31 cellular contexts compared by ENCODE assay signal in genomic region chr21:22231013-22231412, GRCh38.
"Had no signal": no experiment of that assay in that cellular context is flagged by ENCODE, and none has a peak within 500 bp of the region (broad histone marks: within the 10 kb centered on the region; RNA-seq: fewer than 3 reads in every experiment).

No MANE protein-coding gene starts in this region.

- ATAC-seq: activated CD8-positive, alpha-beta T cell treated with anti-CD3 and anti-CD28 coated beads for 36 hours; activated naive CD4-positive, alpha-beta T cell treated with anti-CD3 and anti-CD28 coated beads, Interleukin-2, amount 50 U/mL, for 72 hours; activated T-cell treated with anti-CD3 and anti-CD28 coated beads, Interleukin-2, amount 50 U/mL, for 4 hours; activated T-cell treated with anti-CD3 and anti-CD28 coated beads, Interleukin-2, amount 50 U/mL, for 72 hours; activated T-helper 17 cell treated with anti-CD3 and anti-CD28 coated beads, Interleukin-2, amount 50 U/mL, for 72 hours; body of pancreas had no signal

- DNase-seq: activated B cell treated with CpG ODN at 0.5 μM for 24 hours; activated CD4-positive, alpha-beta memory T cell treated with anti-CD3 and anti-CD28 coated beads for 36 hours; activated CD4-positive, alpha-beta T cell treated with anti-CD3 and anti-CD28 coated beads for 4 hours; activated CD4-positive, alpha-beta T cell treated with anti-CD3 and anti-CD28 coated beads, Interleukin-2, amount 10 ng/mL, durations not matched to agents 24 days and 14 days; activated CD4-positive, alpha-beta T cell treated with anti-CD3 and anti-CD28 coated beads, Interleukin-2, amount 50 U/mL, for 1 hour; activated CD4-positive, alpha-beta T cell treated with anti-CD3 and anti-CD28 coated beads, Interleukin-2, amount 50 U/mL, for 4 hours; activated CD4-positive, CD25-positive, alpha-beta regulatory T cell treated with anti-CD3 and anti-CD28 coated beads, Interleukin-2, amount 50 U/mL, for 72 hours; activated CD8-positive, alpha-beta memory T cell treated with anti-CD3 and anti-CD28 coated beads, Interleukin-2, amount 50 U/mL, for 4 hours; activated CD8-positive, alpha-beta T cell treated with anti-CD3 and anti-CD28 coated beads for 36 hours; activated effector memory CD4-positive, alpha-beta T cell treated with anti-CD3 and anti-CD28 coated beads, Interleukin-2, amount 50 U/mL, for 16 hours; activated gamma-delta T cell treated with Interleukin-2 at 50 U/mL for 16 hours; activated naive CD4-positive, alpha-beta T cell; activated naive CD4-positive, alpha-beta T cell treated with anti-CD3 and anti-CD28 coated beads for 36 hours; activated naive CD4-positive, alpha-beta T cell treated with anti-CD3 and anti-CD28 coated beads, Interleukin-2, amount 50 U/mL, for 16 hours; activated naive CD8-positive, alpha-beta T cell treated with anti-CD3 and anti-CD28 coated beads for 36 hours; activated T-cell treated with anti-CD3 and anti-CD28 coated beads for 4 hours; activated T-cell treated with anti-CD3 and anti-CD28 coated beads, Interleukin-2, amount 50 U/mL, for 1 hour; activated T-cell treated with anti-CD3 and anti-CD28 coated beads, Interleukin-2, amount 50 U/mL, for 4 hours; activated T-cell treated with anti-CD3 and anti-CD28 coated beads, Interleukin-2, amount 50 U/mL, for 72 hours; adrenal gland; amniotic stem cell; aorta; body of pancreas; brain microvascular endothelial cell; central memory CD4-positive, alpha-beta T cell; T-helper 2 cell; T-helper 9 cell had no signal

- H3K4me1 ChIP-seq: adrenal gland, body of pancreas, breast epithelium had no signal

- H3K36me3 ChIP-seq: adrenal gland, brain microvascular endothelial cell, breast epithelium had no signal

- H3K27ac ChIP-seq: adrenal gland, body of pancreas, brain microvascular endothelial cell, breast epithelium, VCaP had no signal

- H3K4me3 ChIP-seq: adrenal gland, body of pancreas, breast epithelium had no signal

- H3K27me3 ChIP-seq: adrenal gland, body of pancreas, brain microvascular endothelial cell, breast epithelium had no signal

- H3K9me3 ChIP-seq: adrenal gland, body of pancreas, breast epithelium had no signal
